2 cellular contexts compared by ENCODE assay signal in genomic region chr15:30349803-30350202, GRCh38. TPM values are rescaled to one million over a fixed set of nuclear protein-coding genes. Genes with fewer than 3 reads are reported as not detected.
"Had no signal": no experiment of that assay in that cellular context is flagged by ENCODE, and none has a peak within 500 bp of the region (broad histone marks: within the 10 kb centered on the region; RNA-seq: fewer than 3 reads in every experiment).

No MANE protein-coding gene starts in this region.

RNA-seq across cellular contexts. Expression of gene CHRFAM7A, which starts 43.5 kb away (rescaled TPM):
- polyA plus RNA-seq: mammary epithelial cell; naive thymus-derived CD4-positive, alpha-beta T cell had no signal
